ENCODE assay signal across 8 cellular contexts in genomic region chr2:10124538-10125045, GRCh38. TPM values are rescaled to one million over a fixed set of nuclear protein-coding genes. Genes with fewer than 3 reads are reported as not detected.
DNase-seq lines count a peak whose midpoint lies in the region; ATAC-seq lines count a peak whose summit lies in the region.

No MANE protein-coding gene starts in this region.

- H3K4me3 Mint-ChIP-seq in IgD-negative memory B cell = peak overlapping the region in 3 of 4 donors; percentile 10 to 41 (median 30)
- peak overlapping the region; percentile 96 for H3K4me3 Mint-ChIP-seq in activated naive CD8-positive, alpha-beta T cell treated with anti-CD3 and anti-CD28 coated beads for 36 hours
- peak overlapping the region; percentile 78 for H3K4me3 Mint-ChIP-seq in stimulated activated memory B cell treated with anti-CD40 and anti-IgM and Interleukin-4, amounts not matched to agents 10 μg/mL and 1 μg/mL and 100 μg/mL, for 72 hours

- peak overlapping the region in 2 of 3 donors; percentile 43 to 71 for H3K27ac Mint-ChIP-seq in IgD-negative memory B cell
- H3K27ac Mint-ChIP-seq in activated naive CD8-positive, alpha-beta T cell treated with anti-CD3 and anti-CD28 coated beads for 36 hours = peak overlapping the region; percentile 93
- no peak overlapping the region for H3K27ac Mint-ChIP-seq in stimulated activated memory B cell treated with anti-CD40 and anti-IgM and Interleukin-4, amounts not matched to agents 10 μg/mL and 1 μg/mL and 100 μg/mL, for 72 hours

- H3K27ac ChIP-seq in iPS-18a (ENCODE audit: low read length) = peak overlapping the region; percentile 27

- H3K4me3 ChIP-seq in iPS-18a (ENCODE audit: low read length) = peak overlapping the region; percentile 88

- peaks cover 54% of the 10 kb centered on the region for H3K36me3 ChIP-seq in iPS-18a (ENCODE audit: control insufficient read depth, low read depth, low read length)

- peak; percentile 55 for DNase-seq in DMS53 treated with DMSO at 0.1 percent for 48 hours (lab: John Stamatoyannopoulos, UW; ENCODE audit: unreplicated experiment)
- DNase-seq in NOMO-1 treated with dmso at 0.1 percent for 144 hours (lab: John Stamatoyannopoulos, UW; ENCODE audit: unreplicated experiment) = peak; percentile 25
- DNase-seq in activated naive CD8-positive, alpha-beta T cell treated with anti-CD3 and anti-CD28 coated beads for 36 hours = no peak
- DNase-seq in GOT3 (lab: John Stamatoyannopoulos, UW) = no peak

- H3K36me3 Mint-ChIP-seq in IgD-negative memory B cell = peaks cover 1% of the 10 kb centered on the region
- peaks cover 81% of the 10 kb centered on the region for H3K36me3 Mint-ChIP-seq in activated naive CD8-positive, alpha-beta T cell treated with anti-CD3 and anti-CD28 coated beads for 36 hours
- peaks cover 7% of the 10 kb centered on the region for H3K36me3 Mint-ChIP-seq in stimulated activated memory B cell treated with anti-CD40 and anti-IgM and Interleukin-4, amounts not matched to agents 10 μg/mL and 1 μg/mL and 100 μg/mL, for 72 hours

- peaks cover 19 to 29% (median 22%) of the 10 kb centered on the region in 3 donors for H3K4me1 Mint-ChIP-seq in IgD-negative memory B cell
- peaks cover 45% of the 10 kb centered on the region for H3K4me1 Mint-ChIP-seq in activated naive CD8-positive, alpha-beta T cell treated with anti-CD3 and anti-CD28 coated beads for 36 hours
- H3K4me1 Mint-ChIP-seq in stimulated activated memory B cell treated with anti-CD40 and anti-IgM and Interleukin-4, amounts not matched to agents 10 μg/mL and 1 μg/mL and 100 μg/mL, for 72 hours = peaks cover 27% of the 10 kb centered on the region

- no peak overlapping the region for H3K9ac ChIP-seq in iPS-18a (ENCODE audit: low read length)

- no peaks in the 10 kb centered on the region for H3K27me3 ChIP-seq in iPS-18a (ENCODE audit: control insufficient read depth, insufficient read depth, low read length)

- H3K4me1 ChIP-seq in iPS-18a (ENCODE audit: control insufficient read depth, low read depth, low read length) = peaks cover 4% of the 10 kb centered on the region

- H3K9me3 Mint-ChIP-seq in IgD-negative memory B cell = no peaks in the 10 kb centered on the region
- H3K9me3 Mint-ChIP-seq in activated naive CD8-positive, alpha-beta T cell treated with anti-CD3 and anti-CD28 coated beads for 36 hours = no peaks in the 10 kb centered on the region
- no peaks in the 10 kb centered on the region for H3K9me3 Mint-ChIP-seq in stimulated activated memory B cell treated with anti-CD40 and anti-IgM and Interleukin-4, amounts not matched to agents 10 μg/mL and 1 μg/mL and 100 μg/mL, for 72 hours

- peaks cover 8% of the 10 kb centered on the region for H3K27me3 Mint-ChIP-seq in IgD-negative memory B cell
- peaks cover 14% of the 10 kb centered on the region for H3K27me3 Mint-ChIP-seq in activated naive CD8-positive, alpha-beta T cell treated with anti-CD3 and anti-CD28 coated beads for 36 hours
- peaks cover 29% of the 10 kb centered on the region for H3K27me3 Mint-ChIP-seq in stimulated activated memory B cell treated with anti-CD40 and anti-IgM and Interleukin-4, amounts not matched to agents 10 μg/mL and 1 μg/mL and 100 μg/mL, for 72 hours

- H3K9me3 ChIP-seq in iPS-18a (ENCODE audit: control insufficient read depth, low read depth, low read length) = no peaks in the 10 kb centered on the region

- ATAC-seq in stimulated activated memory B cell treated with anti-CD40 and anti-IgM and Interleukin-4, amounts not matched to agents 10 μg/mL and 1 μg/mL and 100 μg/mL, for 72 hours = no peak
- no peak for ATAC-seq in HG03439 (IDR thresholded peaks at IDR 0.05; ENCODE audit: unreplicated experiment)

RNA-seq across cellular contexts. Expression of gene RRM2, which starts 2.1 kb away (rescaled TPM):
- polyA plus RNA-seq in IgD-negative memory B cell = 1.0 TPM
- 100 to 1,000 TPM; 414 to 424 TPM for total RNA-seq in activated naive CD8-positive, alpha-beta T cell treated with anti-CD3 and anti-CD28 coated beads for 36 hours

RNA-seq across cellular contexts. Expression of gene CYS1, which starts 44.4 kb away (rescaled TPM):
- not detected for polyA plus RNA-seq in IgD-negative memory B cell
- total RNA-seq in activated naive CD8-positive, alpha-beta T cell treated with anti-CD3 and anti-CD28 coated beads for 36 hours = not detected

Comparison
In these comparisons a context has a peak if more than half of its experiments do, and no peak if none do; other contexts are left out.
1. DNase-seq: peak in DMS53 treated with DMSO at 0.1 percent for 48 hours (single experiment) and NOMO-1 treated with dmso at 0.1 percent for 144 hours (single experiment); none in activated naive CD8-positive, alpha-beta T cell treated with anti-CD3 and anti-CD28 coated beads for 36 hours (single experiment) and GOT3 (single experiment).
2. H3K4me3 Mint-ChIP-seq: peak in every context shown above with its lines; median percentile 96 in activated naive CD8-positive, alpha-beta T cell treated with anti-CD3 and anti-CD28 coated beads for 36 hours; 78 in stimulated activated memory B cell treated with anti-CD40 and anti-IgM and Interleukin-4, amounts not matched to agents 10 μg/mL and 1 μg/mL and 100 μg/mL, for 72 hours; 30 in IgD-negative memory B cell.